Comparison of ENCODE assay signal across 24 cellular contexts in the genomic region with DNA sequence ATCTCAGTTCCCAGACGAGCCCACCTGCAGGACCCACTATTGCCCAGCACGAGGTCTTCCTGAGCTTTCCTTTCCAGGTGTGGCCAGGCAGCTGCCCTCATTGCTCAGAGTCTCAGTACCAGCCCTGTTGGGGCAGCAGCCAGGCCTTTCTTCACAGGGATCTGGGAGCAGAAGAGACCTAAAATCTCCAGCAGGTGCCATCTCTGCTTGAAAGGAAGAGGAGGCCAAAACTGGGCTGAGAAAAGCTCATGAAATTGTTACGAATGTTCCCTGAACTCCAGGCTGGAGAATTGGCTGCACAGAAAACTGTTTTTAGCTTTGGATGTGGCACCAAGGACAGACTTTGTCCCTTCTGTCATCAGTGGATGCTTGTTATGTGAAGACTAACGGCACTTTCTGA.
"Had no signal": no experiment of that assay in that cellular context is flagged by ENCODE, and none has a peak within 500 bp of the region (broad histone marks: within the 10 kb centered on the region; RNA-seq: fewer than 3 reads in every experiment).

No MANE protein-coding gene starts in this region.

- H2AFZ ChIP-seq: hepatocyte had no signal

- H3K9me3 ChIP-seq: esophagus muscularis mucosa, gastroesophageal sphincter, heart left ventricle, left ventricle myocardium inferior, lower lobe of right lung, mucosa of descending colon had no signal

- H3K36me3 ChIP-seq: esophagus muscularis mucosa, gastroesophageal sphincter, heart left ventricle, left ventricle myocardium inferior, lower lobe of right lung had no signal

- DNase-seq: dermis blood vessel endothelial cell; effector CD4-positive, alpha-beta T cell; effector memory CD4-positive, alpha-beta T cell; foreskin keratinocyte; heart left ventricle; hypothalamus; immature natural killer cell; islet precursor cell; kidney; kidney glomerular epithelial cell; left colon; left ventricle myocardium inferior; lower lobe of right lung; mesenchymal stem cell; mucosa of descending colon; naive B cell; naive thymus-derived CD8-positive, alpha-beta T cell had no signal

- ATAC-seq: foreskin keratinocyte; gastroesophageal sphincter; heart left ventricle; left colon; left lobe of liver; lower lobe of right lung; mucosa of descending colon; naive thymus-derived CD8-positive, alpha-beta T cell had no signal

- H3K27ac ChIP-seq: coronary artery, esophagus muscularis mucosa, foreskin keratinocyte, gastroesophageal sphincter, heart left ventricle, hepatocyte, left ventricle myocardium inferior, lower lobe of right lung had no signal

- H3K4me1 ChIP-seq: esophagus muscularis mucosa, foreskin keratinocyte, gastroesophageal sphincter, heart left ventricle, left ventricle myocardium inferior, lower lobe of right lung had no signal

- H3K4me2 ChIP-seq: hepatocyte had no signal

- H3K4me1 Mint-ChIP-seq: immature natural killer cell; mesothelial cell of epicardium; naive B cell; naive thymus-derived CD8-positive, alpha-beta T cell had no signal

- H3K4me3 Mint-ChIP-seq: immature natural killer cell; mesothelial cell of epicardium; naive B cell; naive thymus-derived CD8-positive, alpha-beta T cell had no signal

- H3K9me3 Mint-ChIP-seq: immature natural killer cell; mesothelial cell of epicardium; naive B cell; naive thymus-derived CD8-positive, alpha-beta T cell had no signal

- H3K79me2 ChIP-seq: hepatocyte had no signal

- H3K4me3 ChIP-seq: coronary artery, dorsolateral prefrontal cortex, esophagus muscularis mucosa, gastroesophageal sphincter, heart left ventricle, hepatocyte, left ventricle myocardium inferior, lower lobe of right lung, mucosa of descending colon had no signal

- H3K27ac Mint-ChIP-seq: immature natural killer cell; mesothelial cell of epicardium; naive B cell; naive thymus-derived CD8-positive, alpha-beta T cell had no signal

- H3K36me3 Mint-ChIP-seq: immature natural killer cell; mesothelial cell of epicardium; naive B cell; naive thymus-derived CD8-positive, alpha-beta T cell had no signal
